Comparison of ENCODE assay signal across 8 cellular contexts in genomic region chr5:64768358-64769312, GRCh38. TPM values are rescaled to one million over a fixed set of nuclear protein-coding genes. Genes with fewer than 3 reads are reported as not detected.
A peak's percentile ranks its signal among the peaks of the same experiment; 100 is the strongest.
DNase-seq lines count a peak whose midpoint lies in the region; ATAC-seq and TF ChIP-seq lines count a peak whose summit lies in the region.

A gene with protein sequence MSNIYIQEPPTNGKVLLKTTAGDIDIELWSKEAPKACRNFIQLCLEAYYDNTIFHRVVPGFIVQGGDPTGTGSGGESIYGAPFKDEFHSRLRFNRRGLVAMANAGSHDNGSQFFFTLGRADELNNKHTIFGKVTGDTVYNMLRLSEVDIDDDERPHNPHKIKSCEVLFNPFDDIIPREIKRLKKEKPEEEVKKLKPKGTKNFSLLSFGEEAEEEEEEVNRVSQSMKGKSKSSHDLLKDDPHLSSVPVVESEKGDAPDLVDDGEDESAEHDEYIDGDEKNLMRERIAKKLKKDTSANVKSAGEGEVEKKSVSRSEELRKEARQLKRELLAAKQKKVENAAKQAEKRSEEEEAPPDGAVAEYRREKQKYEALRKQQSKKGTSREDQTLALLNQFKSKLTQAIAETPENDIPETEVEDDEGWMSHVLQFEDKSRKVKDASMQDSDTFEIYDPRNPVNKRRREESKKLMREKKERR (plus strand): TSS chr5:64768930. CDS start chr5:64769147, 217 bp downstream.
SREK1IP1 (minus strand) TSS chr5:64768691; CDS start chr5:64768517, 174 bp downstream.

- H3K27ac ChIP-seq in SU-DHL-6 (ENCODE audit: low read depth, low read length) (peak within 1 kb of the TSS; percentile 71), cardiac muscle cell (peak within 1 kb of the TSS; percentile 99), parathyroid adenoma (peak within 1 kb of the TSS; percentile 89), tibial nerve (peak within 1 kb of the TSS; percentile 78 to 89 (median 87))

- peak; percentile 97 for ATAC-seq in HG02623 (IDR thresholded peaks at IDR 0.05; ENCODE audit: unreplicated experiment)

- H3K9me2 ChIP-seq in SU-DHL-6 (replicated peaks; ENCODE audit: insufficient read depth, low read length) = no peaks in the 10 kb centered on the region

- peak within 1 kb of the TSS; percentile 71 for H3K4me2 ChIP-seq in SU-DHL-6 (ENCODE audit: low read depth, low read length, poor library complexity, severe bottlenecking)
- H3K4me2 ChIP-seq in parathyroid adenoma (ENCODE audit: low read length) = peak within 1 kb of the TSS; percentile 81

- H3F3A ChIP-seq in SU-DHL-6 (ENCODE audit: insufficient read depth) = no peaks in the 10 kb centered on the region

- H3K79me2 ChIP-seq in SU-DHL-6 (ENCODE audit: insufficient read depth, low read length) (peaks cover 76% of the 10 kb centered on the region), parathyroid adenoma (peaks cover 57% of the 10 kb centered on the region)

- TF ChIP-seq EP300 in tibial nerve (IDR thresholded peaks at IDR 0.05) = peak; percentile 30 to 95

- TF ChIP-seq POLR2A in tibial nerve (IDR thresholded peaks at IDR 0.05) = peak; percentile 13 to 35

- WGBS in tibial nerve, 2 donors = 0% methylated on average over 42 to 48 of the region's 48 CpGs

- peak within 1 kb of the TSS; percentile 96 for H2AFZ ChIP-seq in SU-DHL-6 (ENCODE audit: low read depth, low read length, severe bottlenecking)
- H2AFZ ChIP-seq in parathyroid adenoma = peak within 1 kb of the TSS; percentile 96

- TF ChIP-seq CTCF in GM12864 (IDR thresholded peaks at IDR 0.05; ENCODE audit: low read depth, low read length, missing control alignments) (peak; percentile 10), SU-DHL-6 (IDR thresholded peaks at IDR 0.05; ENCODE audit: insufficient read depth, low read length, poor library complexity, severe bottlenecking) (no peak), cardiac muscle cell (IDR thresholded peaks at IDR 0.05; ENCODE audit: low read depth, low read length) (peak; percentile 25), parathyroid adenoma (IDR thresholded peaks at IDR 0.05) (peak; percentile 19), tibial nerve (IDR thresholded peaks at IDR 0.05) (peak in 1 of 5 experiments; percentile 51)

- DNase-seq in GM12864 (ENCODE audit: low read depth) (peak; percentile 89), NCI-H1105 (lab: John Stamatoyannopoulos, UW) (peak; percentile 60), cardiac muscle cell (ENCODE audit: low read depth in 1 of 2, low spot score in 1 of 2) (peak; percentile 93 to 95), tibial nerve (ENCODE audit: low spot score in 2 of 2) (peak; percentile 27 to 74)
- DNase-seq in activated naive CD8-positive, alpha-beta T cell treated with anti-CD3 and anti-CD28 coated beads, Interleukin-2, amount 50 U/mL, for 16 hours (ENCODE audit: low read depth, low spot score) = peak; percentile 50

- H3K27me3 ChIP-seq in SU-DHL-6 (ENCODE audit: low read length) (no peaks in the 10 kb centered on the region), cardiac muscle cell (no peaks in the 10 kb centered on the region), parathyroid adenoma (ENCODE audit: control insufficient read depth, insufficient read depth, low read length) (no peaks in the 10 kb centered on the region), tibial nerve (no peaks in the 10 kb centered on the region)

- no peaks in the 10 kb centered on the region for H3K36me3 ChIP-seq in SU-DHL-6 (ENCODE audit: low read length)
- H3K36me3 ChIP-seq in cardiac muscle cell = no peaks in the 10 kb centered on the region
- no peaks in the 10 kb centered on the region for H3K36me3 ChIP-seq in parathyroid adenoma (ENCODE audit: control insufficient read depth, insufficient read depth, low read length)
- peaks cover 0 to 7% (median 0%) of the 10 kb centered on the region in 3 donors for H3K36me3 ChIP-seq in tibial nerve

- no peaks in the 10 kb centered on the region for H3K9me3 ChIP-seq in SU-DHL-6 (ENCODE audit: insufficient read depth, low read length)
- no peaks in the 10 kb centered on the region for H3K9me3 ChIP-seq in cardiac muscle cell (ENCODE audit: low read depth)
- no peaks in the 10 kb centered on the region for H3K9me3 ChIP-seq in parathyroid adenoma (ENCODE audit: control insufficient read depth, low read length)
- H3K9me3 ChIP-seq in tibial nerve = no peaks in the 10 kb centered on the region

- peak within 1 kb of the TSS; percentile 89 for H3K9ac ChIP-seq in SU-DHL-6 (ENCODE audit: low read length)
- peak within 1 kb of the TSS; percentile 57 for H3K9ac ChIP-seq in parathyroid adenoma

- H3K4me1 ChIP-seq in cardiac muscle cell (ENCODE audit: low read depth) = peaks cover 17% of the 10 kb centered on the region
- H3K4me1 ChIP-seq in parathyroid adenoma = peaks cover 14% of the 10 kb centered on the region
- H3K4me1 ChIP-seq in tibial nerve = peaks cover 0 to 72% (median 23%) of the 10 kb centered on the region in 4 donors

- H3K4me3 ChIP-seq in GM12864 (ENCODE audit: low read depth, low read length) (peak within 1 kb of the TSS; percentile 100), SU-DHL-6 (ENCODE audit: insufficient read depth, low read length, poor library complexity, severe bottlenecking) (peak within 1 kb of the TSS; percentile 96), cardiac muscle cell (peak within 1 kb of the TSS; percentile 73), parathyroid adenoma (ENCODE audit: low read depth, low read length) (peak within 1 kb of the TSS; percentile 80), tibial nerve (peak within 1 kb of the TSS; percentile 70 to 89 (median 78))

- no peaks in the 10 kb centered on the region for H4K20me1 ChIP-seq in SU-DHL-6 (ENCODE audit: low read depth, low read length)

RNA-seq across cellular contexts. Expression of the first gene that starts in this region (rescaled TPM):
- total RNA-seq in cardiac muscle cell = 12.2 and 16.3 TPM in 2 replicates
- 50.6 and 51.6 TPM in 2 replicates for polyA plus RNA-seq in cardiac muscle cell
- 10 to 100 TPM in 3 of 4 donors, 1 to 10 TPM in 1; 8.8 to 38.1 (median 17.6) TPM for total RNA-seq in tibial nerve

RNA-seq across cellular contexts. Expression of gene SREK1IP1, which starts in this region (rescaled TPM):
- total RNA-seq in cardiac muscle cell (2.3 and 4.9 TPM in 2 replicates), tibial nerve (10 to 100 TPM in 2 of 4 donors, 1 to 10 TPM in 2; 7.5 to 11.6 (median 10.2) TPM)
- polyA plus RNA-seq in cardiac muscle cell = 22.4 and 26.8 TPM in 2 replicates

Comparison
In these comparisons a context has a peak if more than half of its experiments do, and no peak if none do; other contexts are left out.
1. Peak in every context shown above with its lines: DNase-seq, ATAC-seq, H3K4me3 ChIP-seq and H3K27ac ChIP-seq.